Comparison of ENCODE assay signal across 9 cellular contexts in genomic region chr3:16801698-16802097, GRCh38.
DNase-seq lines count a peak whose midpoint lies in the region; ATAC-seq and TF ChIP-seq lines count a peak whose summit lies in the region.
"Had no signal": no experiment of that assay in that cellular context is flagged by ENCODE, and none has a peak within 500 bp of the region (broad histone marks: within the 10 kb centered on the region; RNA-seq: fewer than 3 reads in every experiment).

No MANE protein-coding gene starts in this region.

- ATAC-seq in HG03025 (IDR thresholded peaks at IDR 0.05; ENCODE audit: low FRiP score, unreplicated experiment), result no peak
- no peak for ATAC-seq in natural killer cell treated with Interleukin-12 subunit alpha and Interleukin-12 subunit beta and Interleukin-15 and Interleukin-18, amount 100 ng/mL, for 72 hours
- no peak for ATAC-seq in HG03442 (IDR thresholded peaks at IDR 0.05; ENCODE audit: unreplicated experiment)

- no peak overlapping the region for H3K27ac Mint-ChIP-seq in HFFc6
- no peak overlapping the region for H3K27ac Mint-ChIP-seq in natural killer cell treated with Interleukin-12 subunit alpha and Interleukin-12 subunit beta and Interleukin-15 and Interleukin-18, amount 100 ng/mL, for 72 hours

- H3K27me3 Mint-ChIP-seq in HFFc6 (ENCODE audit: insufficient read depth), result no peaks in the 10 kb centered on the region; the same call in 1 of the 2 replicates
- H3K27me3 Mint-ChIP-seq in natural killer cell treated with Interleukin-12 subunit alpha and Interleukin-12 subunit beta and Interleukin-15 and Interleukin-18, amount 100 ng/mL, for 72 hours, result peaks cover 5 to 9% of the 10 kb centered on the region in 2 donors

- no peak for TF ChIP-seq CTCF in HFFc6 (IDR thresholded peaks at IDR 0.05)

- H3K9me3 Mint-ChIP-seq in HFFc6, result no peaks in the 10 kb centered on the region
- H3K9me3 Mint-ChIP-seq in natural killer cell treated with Interleukin-12 subunit alpha and Interleukin-12 subunit beta and Interleukin-15 and Interleukin-18, amount 100 ng/mL, for 72 hours, result no peaks in the 10 kb centered on the region

- DNase-seq in DMS 273 (lab: John Stamatoyannopoulos, UW; ENCODE audit: unreplicated experiment) (peak; percentile 94), HFFc6 (peak; percentile 20), SHP77 treated with DMSO at 0.1 percent for 48 hours (lab: John Stamatoyannopoulos, UW) (peak; percentile 6), inferior parietal cortex (ENCODE audit: extremely low spot score) (peak; percentile 42), NCI-H146 (lab: John Stamatoyannopoulos, UW) (no peak)
- no peak for DNase-seq in natural killer cell treated with Interleukin-12 subunit alpha and Interleukin-12 subunit beta and Interleukin-15 and Interleukin-18, amount 100 ng/mL, for 72 hours (ENCODE audit: low spot score)
- DNase-seq: MG63 had no signal

- H3K4me3 Mint-ChIP-seq in HFFc6, result no peak overlapping the region; the same call in 1 of the 2 replicates
- H3K4me3 Mint-ChIP-seq in natural killer cell treated with Interleukin-12 subunit alpha and Interleukin-12 subunit beta and Interleukin-15 and Interleukin-18, amount 100 ng/mL, for 72 hours, result no peak overlapping the region

- no peaks in the 10 kb centered on the region for H3K36me3 Mint-ChIP-seq in HFFc6 (ENCODE audit: low read depth)
- no peaks in the 10 kb centered on the region for H3K36me3 Mint-ChIP-seq in natural killer cell treated with Interleukin-12 subunit alpha and Interleukin-12 subunit beta and Interleukin-15 and Interleukin-18, amount 100 ng/mL, for 72 hours

- peaks cover 30% of the 10 kb centered on the region for H3K4me1 Mint-ChIP-seq in HFFc6 (ENCODE audit: low read depth)
- peaks cover 22 to 33% of the 10 kb centered on the region in 2 donors for H3K4me1 Mint-ChIP-seq in natural killer cell treated with Interleukin-12 subunit alpha and Interleukin-12 subunit beta and Interleukin-15 and Interleukin-18, amount 100 ng/mL, for 72 hours (ENCODE audit: low read depth in 2 of 2)

Comparison
In these comparisons a context has a peak if more than half of its experiments do, and no peak if none do; other contexts are left out.
1. DNase-seq: peak in DMS 273 (single experiment), HFFc6 (single experiment), SHP77 treated with DMSO at 0.1 percent for 48 hours (single experiment) and inferior parietal cortex (single experiment); none in NCI-H146 (single experiment) and natural killer cell treated with Interleukin-12 subunit alpha and Interleukin-12 subunit beta and Interleukin-15 and Interleukin-18, amount 100 ng/mL, for 72 hours (single experiment).